2 cellular contexts compared by ENCODE assay signal in genomic region chr19:54684537-54684936, GRCh38.
TF ChIP-seq lines count a peak whose summit lies in the region.

No MANE protein-coding gene starts in this region.

TF ChIP-seq in GM23338, 12 proteins besides CTCF, POLR2A, EP300 and RAD21 (continued from another document):
- peak; percentile 82 for TF ChIP-seq REST (IDR thresholded peaks at IDR 0.05; ENCODE audit: unreplicated experiment)

TF ChIP-seq in liver, 16 proteins besides CTCF, POLR2A, EP300 and RAD21 (continued from another document):
- TF ChIP-seq REST (IDR thresholded peaks at IDR 0.05): peak; percentile 98
